In the genomic region with DNA sequence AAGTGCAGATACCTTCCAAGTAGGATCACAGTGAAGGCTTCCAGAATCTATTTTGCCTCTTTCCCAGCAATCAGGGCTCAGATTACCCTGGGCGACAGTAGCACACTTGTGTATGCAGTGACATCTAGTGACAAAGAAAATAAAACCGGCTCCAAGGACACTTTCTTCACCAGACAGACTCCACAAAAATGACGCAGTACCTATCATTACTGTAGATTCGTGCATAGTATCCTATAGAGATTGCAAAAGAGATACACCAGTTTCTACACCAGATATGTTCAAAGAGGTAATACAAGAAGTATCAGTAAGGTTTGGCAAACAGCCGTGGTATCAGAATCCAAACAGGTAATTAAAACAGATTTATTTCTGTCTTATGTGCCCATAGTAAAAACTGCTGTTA, we compare ENCODE assay signal across 9 cellular contexts.
A peak's percentile ranks its signal among the peaks of the same experiment; 100 is the strongest.
DNase-seq lines count a peak whose midpoint lies in the region; ATAC-seq lines count a peak whose summit lies in the region.
"Had no signal": no experiment of that assay in that cellular context is flagged by ENCODE, and none has a peak within 500 bp of the region (broad histone marks: within the 10 kb centered on the region; RNA-seq: fewer than 3 reads in every experiment).

No MANE protein-coding gene starts in this region.

- POLR2A ChIA-PET in naive thymus-derived CD4-positive, alpha-beta T cell (lab: Charles Lee), result no interaction called here

- DNase-seq in G401 (ENCODE audit: low spot score) (peak; percentile 87), NCI-H2227 (lab: John Stamatoyannopoulos, UW; ENCODE audit: unreplicated experiment) (peak; percentile 83), amygdala (lab: John Stamatoyannopoulos, UW) (peak in 30 of 56 donors; percentile 6 to 76 (median 25)), hepatic stellate cell (ENCODE audit: low spot score) (peak; percentile 80), immature natural killer cell (no peak)
- DNase-seq in stimulated activated naive B cell treated with anti-CD40 and anti-IgM and Interleukin-4, amounts not matched to agents 10 μg/mL and 1 μg/mL and 100 μg/mL, for 72 hours, result no peak
- no peak for DNase-seq in naive thymus-derived CD4-positive, alpha-beta T cell

- CTCF ChIA-PET in naive thymus-derived CD4-positive, alpha-beta T cell (lab: Charles Lee), result no interaction called here

- H3K4me1 ChIP-seq in naive thymus-derived CD4-positive, alpha-beta T cell (ENCODE audit: control insufficient read depth in 2 of 2, insufficient read depth in 2 of 2, low read length in 2 of 2), result no peaks in the 10 kb centered on the region

- H3K27ac Mint-ChIP-seq in stimulated activated naive B cell treated with anti-CD40 and anti-IgM and Interleukin-4, amounts not matched to agents 10 μg/mL and 1 μg/mL and 100 μg/mL, for 72 hours, result no peak overlapping the region
- H3K27ac Mint-ChIP-seq in immature natural killer cell, result no peak overlapping the region
- H3K27ac Mint-ChIP-seq in naive thymus-derived CD4-positive, alpha-beta T cell, result no peak overlapping the region
- H3K27ac Mint-ChIP-seq: T-helper 1 cell treated with Interleukin-12 subunit alpha and Interleukin-12 subunit beta and Interleukin-4 antibody, amounts not matched to agents 30 μg/mL and 1 μg/mL, for 36 hours had no signal

- H3K9me3 ChIP-seq in naive thymus-derived CD4-positive, alpha-beta T cell (ENCODE audit: control insufficient read depth in 2 of 3, low read length in 3 of 3), result no peaks in the 10 kb centered on the region

- no peak overlapping the region for H3K4me3 ChIP-seq in naive thymus-derived CD4-positive, alpha-beta T cell (ENCODE audit: low read length)

- ATAC-seq in HG03039 (IDR thresholded peaks at IDR 0.05; ENCODE audit: unreplicated experiment), result peak; percentile 68
- ATAC-seq in stimulated activated naive B cell treated with anti-CD40 and anti-IgM and Interleukin-4, amounts not matched to agents 10 μg/mL and 1 μg/mL and 100 μg/mL, for 72 hours (replicated peaks), result peak; percentile 47 to 53
- ATAC-seq in naive thymus-derived CD4-positive, alpha-beta T cell, result no peak

- no peaks in the 10 kb centered on the region for H3K27me3 ChIP-seq in naive thymus-derived CD4-positive, alpha-beta T cell (ENCODE audit: control insufficient read depth in 2 of 2, insufficient read depth in 2 of 2, low read length in 2 of 2)

- H3K36me3 Mint-ChIP-seq in stimulated activated naive B cell treated with anti-CD40 and anti-IgM and Interleukin-4, amounts not matched to agents 10 μg/mL and 1 μg/mL and 100 μg/mL, for 72 hours, result no peaks in the 10 kb centered on the region
- H3K36me3 Mint-ChIP-seq in immature natural killer cell, result no peaks in the 10 kb centered on the region
- no peaks in the 10 kb centered on the region for H3K36me3 Mint-ChIP-seq in naive thymus-derived CD4-positive, alpha-beta T cell

- H3K27ac ChIP-seq in naive thymus-derived CD4-positive, alpha-beta T cell (ENCODE audit: low read depth, low read length), result no peak overlapping the region

- peaks cover 0 to 1% of the 10 kb centered on the region in 2 donors for H3K9me3 Mint-ChIP-seq in stimulated activated naive B cell treated with anti-CD40 and anti-IgM and Interleukin-4, amounts not matched to agents 10 μg/mL and 1 μg/mL and 100 μg/mL, for 72 hours
- H3K9me3 Mint-ChIP-seq in immature natural killer cell, result peaks cover 1 to 5% (median 3%) of the 10 kb centered on the region in 6 donors
- H3K9me3 Mint-ChIP-seq in naive thymus-derived CD4-positive, alpha-beta T cell, result peaks cover 0 to 7% (median 0%) of the 10 kb centered on the region in 11 donors
- H3K9me3 Mint-ChIP-seq: T-helper 1 cell treated with Interleukin-12 subunit alpha and Interleukin-12 subunit beta and Interleukin-4 antibody, amounts not matched to agents 30 μg/mL and 1 μg/mL, for 36 hours had no signal

- no peaks in the 10 kb centered on the region for H3K4me1 Mint-ChIP-seq in stimulated activated naive B cell treated with anti-CD40 and anti-IgM and Interleukin-4, amounts not matched to agents 10 μg/mL and 1 μg/mL and 100 μg/mL, for 72 hours
- H3K4me1 Mint-ChIP-seq in immature natural killer cell, result no peaks in the 10 kb centered on the region
- H3K4me1 Mint-ChIP-seq in naive thymus-derived CD4-positive, alpha-beta T cell, result peaks cover 0 to 2% (median 0%) of the 10 kb centered on the region in 7 donors

- peaks cover 4 to 7% of the 10 kb centered on the region in 2 donors for H3K27me3 Mint-ChIP-seq in stimulated activated naive B cell treated with anti-CD40 and anti-IgM and Interleukin-4, amounts not matched to agents 10 μg/mL and 1 μg/mL and 100 μg/mL, for 72 hours
- H3K27me3 Mint-ChIP-seq in immature natural killer cell (ENCODE audit: low read depth in 3 of 3), result peaks cover 0 to 3% (median 1%) of the 10 kb centered on the region in 3 donors
- peaks cover 0 to 8% (median 0%) of the 10 kb centered on the region in 5 donors for H3K27me3 Mint-ChIP-seq in naive thymus-derived CD4-positive, alpha-beta T cell

- H3K36me3 ChIP-seq in naive thymus-derived CD4-positive, alpha-beta T cell (ENCODE audit: control insufficient read depth in 2 of 3, insufficient read depth in 3 of 3, low read length in 3 of 3), result no peaks in the 10 kb centered on the region

- no peak overlapping the region for H3K4me3 Mint-ChIP-seq in stimulated activated naive B cell treated with anti-CD40 and anti-IgM and Interleukin-4, amounts not matched to agents 10 μg/mL and 1 μg/mL and 100 μg/mL, for 72 hours
- no peak overlapping the region for H3K4me3 Mint-ChIP-seq in immature natural killer cell
- H3K4me3 Mint-ChIP-seq in naive thymus-derived CD4-positive, alpha-beta T cell, result no peak overlapping the region
- H3K4me3 Mint-ChIP-seq: T-helper 1 cell treated with Interleukin-12 subunit alpha and Interleukin-12 subunit beta and Interleukin-4 antibody, amounts not matched to agents 30 μg/mL and 1 μg/mL, for 36 hours had no signal

- intact Hi-C loops in naive thymus-derived CD4-positive, alpha-beta T cell (cut with micrococcal nuclease), result no loop called here

- in situ Hi-C loops in G401 (cut with HindIII; ENCODE audit: low sequenced_read_pairs), result no loop called here

Comparison
In these comparisons a context has a peak if more than half of its experiments do, and no peak if none do; other contexts are left out.
1. DNase-seq: peak in G401 (single experiment), NCI-H2227 (single experiment), amygdala (30 of 56) and hepatic stellate cell (single experiment); none in stimulated activated naive B cell treated with anti-CD40 and anti-IgM and Interleukin-4, amounts not matched to agents 10 μg/mL and 1 μg/mL and 100 μg/mL, for 72 hours (single experiment), immature natural killer cell (0 of 3) and naive thymus-derived CD4-positive, alpha-beta T cell (0 of 9).